Comparison of ENCODE assay signal across 9 cellular contexts in the genomic region with DNA sequence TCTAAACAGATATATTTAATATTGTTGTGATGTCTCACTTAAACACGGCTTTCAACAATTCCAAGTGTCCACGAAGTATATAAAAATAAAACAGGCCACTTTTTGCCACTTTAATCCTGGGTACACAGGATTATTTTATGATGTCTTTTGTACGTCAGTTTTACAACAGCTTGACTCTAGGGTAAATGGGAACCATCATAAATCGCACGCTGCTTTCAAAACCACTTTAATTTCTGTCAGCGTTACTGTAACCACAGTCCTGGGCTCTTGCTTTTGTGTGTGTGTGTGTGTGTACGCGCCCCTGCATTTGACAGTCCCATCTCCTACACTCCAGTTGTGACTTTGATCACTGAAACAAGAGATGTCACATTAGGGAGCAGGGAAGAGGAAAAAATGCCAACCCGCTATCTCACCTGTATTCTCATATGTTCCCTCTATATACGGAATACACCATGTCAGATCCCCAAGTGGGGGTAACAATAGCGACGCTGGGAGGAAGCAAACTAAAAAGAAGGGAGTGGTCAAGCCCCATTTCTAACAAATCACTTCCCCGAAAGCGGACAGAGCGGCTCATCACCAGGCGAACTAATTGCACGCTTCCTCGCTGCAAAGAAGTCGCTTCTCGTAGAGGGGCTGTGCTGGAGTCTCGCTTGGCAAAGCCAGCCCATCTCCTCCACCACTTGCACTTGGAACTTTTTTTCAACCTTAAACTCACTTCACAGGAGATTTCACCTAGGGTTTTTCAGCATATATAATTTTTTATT. TPM values are rescaled to one million over a fixed set of nuclear protein-coding genes. Genes with fewer than 3 reads are reported as not detected.
DNase-seq lines count a peak whose midpoint lies in the region; ATAC-seq and TF ChIP-seq lines count a peak whose summit lies in the region.
"Had no signal": no experiment of that assay in that cellular context is flagged by ENCODE, and none has a peak within 500 bp of the region (broad histone marks: within the 10 kb centered on the region; RNA-seq: fewer than 3 reads in every experiment).

No MANE protein-coding gene starts in this region.

- WGBS in gastroesophageal sphincter (ENCODE audit: low coverage in 1 of 2), 2 donors, result 9 to 20% methylated on average over 10 to 21 of the region's 21 CpGs
- WGBS in ovary, 3 donors, result 5 to 15% (median 5%) methylated on average over 21 of the region's 21 CpGs

- no peak for TF ChIP-seq POLR2A in gastroesophageal sphincter (IDR thresholded peaks at IDR 0.05)
- TF ChIP-seq POLR2A in ovary (IDR thresholded peaks at IDR 0.05), result peak; percentile 31

- no peak for TF ChIP-seq CTCF in gastroesophageal sphincter (IDR thresholded peaks at IDR 0.05)
- TF ChIP-seq CTCF in ovary (IDR thresholded peaks at IDR 0.05), result no peak

- no peaks in the 10 kb centered on the region for H3K36me3 ChIP-seq in gastroesophageal sphincter
- H3K36me3 ChIP-seq in ovary, result no peaks in the 10 kb centered on the region

- H3K9me3 ChIP-seq in gastroesophageal sphincter (no peaks in the 10 kb centered on the region), ovary (no peaks in the 10 kb centered on the region)

- H3K27me3 ChIP-seq in gastroesophageal sphincter, result no peaks in the 10 kb centered on the region
- H3K27me3 ChIP-seq in ovary, result no peaks in the 10 kb centered on the region

- H3K4me1 ChIP-seq in gastroesophageal sphincter (peaks cover 0 to 51% (median 0%) of the 10 kb centered on the region in 3 donors), ovary (ENCODE audit: insufficient read depth) (peaks cover 1% of the 10 kb centered on the region)

- TF ChIP-seq EP300 in gastroesophageal sphincter (IDR thresholded peaks at IDR 0.05) (no peak), ovary (IDR thresholded peaks at IDR 0.05) (no peak)

- H3K27ac ChIP-seq in gastroesophageal sphincter (peak overlapping the region; percentile 89 to 96 (median 92)), ovary (peak overlapping the region; percentile 93)

- H3K4me3 ChIP-seq in gastroesophageal sphincter (peak overlapping the region; percentile 78 to 84), ovary (peak overlapping the region; percentile 88)

- no peak for ATAC-seq in gastroesophageal sphincter
- ATAC-seq in GM18502 (IDR thresholded peaks at IDR 0.05; ENCODE audit: poor library complexity, unreplicated experiment), result no peak
- no peak for ATAC-seq in HG02642 (IDR thresholded peaks at IDR 0.05; ENCODE audit: poor library complexity, unreplicated experiment)
- ATAC-seq: naive thymus-derived CD8-positive, alpha-beta T cell had no signal

- intact Hi-C loops in ovary (cut with DNase I), result loop anchor here in 1 of 4 donors (10.0 kb wide), 1 partner anchor 165 kb away; no protein-coding TSS in a partner anchor

- DNase-seq in Daoy (ENCODE audit: low read depth), result peak; percentile 46
- peak; percentile 52 for DNase-seq in NCI-H446 treated with DMSO at 0.1 percent for 48 hours (lab: John Stamatoyannopoulos, UW)
- DNase-seq in ovary, result peak; percentile 61 to 66 (median 63)
- DNase-seq in amniotic stem cell (lab: John Stamatoyannopoulos, UW), result no peak
- no peak for DNase-seq in GDM1 (lab: John Stamatoyannopoulos, UW)
- DNase-seq: naive thymus-derived CD8-positive, alpha-beta T cell had no signal

RNA-seq across cellular contexts. Expression of a gene that starts 1.1 kb away (rescaled TPM):
- 4.2 and 6.7 TPM in 2 replicates for total RNA-seq in Daoy (2014; rRNA removed; shearing (Covaris generic))
- 100 to 1,000 TPM in 2 of 4 donors, 10 to 100 TPM in 2; 90.2 to 130 (median 100.0) TPM for total RNA-seq in gastroesophageal sphincter
- total RNA-seq in ovary, result 100 to 1,000 TPM in 5 of 7 donors, 10 to 100 TPM in 2; 47.9 to 232 (median 201) TPM
- polyA plus RNA-seq in ovary, result 10 to 100 TPM; 17.2 to 36.1 TPM
- total RNA-seq: naive thymus-derived CD8-positive, alpha-beta T cell had no signal
- polyA plus RNA-seq: naive thymus-derived CD8-positive, alpha-beta T cell had no signal

Comparison
In these comparisons a context has a peak if more than half of its experiments do, and no peak if none do; other contexts are left out.
1. DNase-seq: peak in Daoy (single experiment), NCI-H446 treated with DMSO at 0.1 percent for 48 hours (single experiment) and ovary (5 of 5); none in amniotic stem cell (single experiment) and GDM1 (single experiment).